Comparison of ENCODE assay signal across 8 cellular contexts in genomic region chr14:61553730-61554641, GRCh38.
DNase-seq lines count a peak whose midpoint lies in the region; ATAC-seq and TF ChIP-seq lines count a peak whose summit lies in the region.

No MANE protein-coding gene starts in this region.

- ATAC-seq in lung (ENCODE audit: insufficient read depth, low FRiP score), result peak; percentile 36
- ATAC-seq in GM21619 (IDR thresholded peaks at IDR 0.05; ENCODE audit: unreplicated experiment), result no peak
- no peak for ATAC-seq in HG03025 (IDR thresholded peaks at IDR 0.05; ENCODE audit: low FRiP score, unreplicated experiment)
- no peak for ATAC-seq in GM18907 (IDR thresholded peaks at IDR 0.05; ENCODE audit: unreplicated experiment)

- no peak overlapping the region for H3K27ac ChIP-seq in lung (ENCODE audit: low read depth in 1 of 2, low read length in 1 of 2)

- intact Hi-C loops in head of caudate nucleus (cut with DNase I), result no loop called here

- peaks cover 5 to 24% of the 10 kb centered on the region in 2 donors for H3K4me1 ChIP-seq in lung (ENCODE audit: control insufficient read depth in 2 of 2, insufficient read depth in 2 of 2, low read length in 2 of 2)

- H3K9me3 ChIP-seq in lung (ENCODE audit: control insufficient read depth in 2 of 2, insufficient read depth in 1 of 2, low read length in 1 of 2), result no peaks in the 10 kb centered on the region

- H3K27me3 ChIP-seq in lung (ENCODE audit: control insufficient read depth, insufficient read depth), result no peaks in the 10 kb centered on the region

- DNase-seq in AG08395 (ENCODE audit: low spot score) (peak; percentile 91), HS-5 (ENCODE audit: low read depth) (peak; percentile 99), amniotic stem cell (lab: John Stamatoyannopoulos, UW) (peak; percentile 88), lung (ENCODE audit: low spot score) (no peak), head of caudate nucleus (no peak)

- H3K4me3 ChIP-seq in lung, result no peak overlapping the region

- TF ChIP-seq CTCF in lung (IDR thresholded peaks at IDR 0.05; ENCODE audit: control extremely low read depth, extremely low read depth), result no peak

- peaks cover 0 to 6% of the 10 kb centered on the region in 2 donors for H3K36me3 ChIP-seq in lung (ENCODE audit: control insufficient read depth in 2 of 2, insufficient read depth in 2 of 2, low read length in 2 of 2)

- WGBS in lung, 2 donors, result 71 to 81% methylated on average over 11 of the region's 11 CpGs

Comparison
In these comparisons a context has a peak if more than half of its experiments do, and no peak if none do; other contexts are left out.
1. DNase-seq: peak in AG08395 (single experiment), HS-5 (single experiment) and amniotic stem cell (single experiment); none in lung (single experiment) and head of caudate nucleus (0 of 42).